ENCODE assay signal across 1 cellular context in genomic region chr2:218395826-218396687, GRCh38.
TF ChIP-seq lines count a peak whose summit lies in the region.

No MANE protein-coding gene starts in this region.

TF ChIP-seq in HEK293, 187 proteins besides CTCF, POLR2A, EP300 and RAD21 (continued from another document and continues in another):
- TF ChIP-seq ZNF707 (tag by site-specific recombination; IDR thresholded peaks at IDR 0.05) (no peak), ZIC2 (tag by site-specific recombination; IDR thresholded peaks at IDR 0.05) (peak; percentile 88), ZNF670 (tag by site-specific recombination; IDR thresholded peaks at IDR 0.05; ENCODE audit: low read depth) (no peak), ZSCAN23 (tag by site-specific recombination; IDR thresholded peaks at IDR 0.05) (no peak), KLF1 (tag by site-specific recombination; IDR thresholded peaks at IDR 0.05) (peak; percentile 64), KLF17 (tag by site-specific recombination; IDR thresholded peaks at IDR 0.05) (peak; percentile 86), PRDM6 (tag by site-specific recombination; IDR thresholded peaks at IDR 0.05) (no peak), ZBTB21 (tag by site-specific recombination; IDR thresholded peaks at IDR 0.05) (no peak), ZNF174 (tag by site-specific recombination; IDR thresholded peaks at IDR 0.05) (no peak), GLIS2 (tag by site-specific recombination; IDR thresholded peaks at IDR 0.05) (peak; percentile 91), KLF8 (tag by site-specific recombination; IDR thresholded peaks at IDR 0.05) (peak; percentile 98), ZNF521 (tag by site-specific recombination; IDR thresholded peaks at IDR 0.05) (no peak), ZFP69B (tag by site-specific recombination; IDR thresholded peaks at IDR 0.05) (peak; percentile 100), ZNF341 (tag by site-specific recombination; IDR thresholded peaks at IDR 0.05; ENCODE audit: low read depth) (peak; percentile 54; the same call in 1 of the 2 replicates), ZNF558 (tag by site-specific recombination; IDR thresholded peaks at IDR 0.05) (no peak), ZNF658 (tag by site-specific recombination; IDR thresholded peaks at IDR 0.05) (no peak), ZNF701 (tag by site-specific recombination; IDR thresholded peaks at IDR 0.05) (no peak), MYNN (tag by site-specific recombination; IDR thresholded peaks at IDR 0.05; ENCODE audit: borderline replicate concordance) (no peak), ZNF621 (tag by site-specific recombination; IDR thresholded peaks at IDR 0.05) (no peak), ZNF623 (tag by site-specific recombination; IDR thresholded peaks at IDR 0.05) (no peak), ZNF248 (tag by site-specific recombination; IDR thresholded peaks at IDR 0.05) (no peak), ZNF274 (IDR thresholded peaks at IDR 0.05; ENCODE audit: low read length) (no peak), ZNF274 (tag by site-specific recombination; IDR thresholded peaks at IDR 0.05; ENCODE audit: borderline replicate concordance) (no peak), REPIN1 (tag by site-specific recombination; IDR thresholded peaks at IDR 0.05; ENCODE audit: low read depth) (no peak), ZNF132 (tag by site-specific recombination; IDR thresholded peaks at IDR 0.05; ENCODE audit: borderline replicate concordance) (no peak), ZFP3 (tag by site-specific recombination; IDR thresholded peaks at IDR 0.05; ENCODE audit: low read depth) (no peak), ZNF548 (tag by site-specific recombination; IDR thresholded peaks at IDR 0.05) (no peak), ZNF10 (tag by site-specific recombination; IDR thresholded peaks at IDR 0.05) (no peak), ZNF404 (tag by site-specific recombination; IDR thresholded peaks at IDR 0.05) (no peak), ZNF580 (tag by site-specific recombination; IDR thresholded peaks at IDR 0.05) (no peak), ZNF510 (tag by site-specific recombination; IDR thresholded peaks at IDR 0.05; ENCODE audit: insufficient replicate concordance) (no peak), KLF16 (tag by site-specific recombination; IDR thresholded peaks at IDR 0.05) (peak; percentile 93), ZNF501 (tag by site-specific recombination; IDR thresholded peaks at IDR 0.05) (peak; percentile 83; the same call in 1 of the 2 replicates), ZNF433 (tag by site-specific recombination; IDR thresholded peaks at IDR 0.05; ENCODE audit: low read depth) (no peak), ZXDB (tag by site-specific recombination; IDR thresholded peaks at IDR 0.05) (peak; percentile 96), TSHZ1 (tag by site-specific recombination; IDR thresholded peaks at IDR 0.05; ENCODE audit: borderline replicate concordance) (0 out of 2 replicates have a peak, but pooled peaks have one; percentile 20), ZNF24 (tag by site-specific recombination; IDR thresholded peaks at IDR 0.05) (peak; percentile 55; the same call in 1 of the 2 replicates), ZNF585B (tag by site-specific recombination; IDR thresholded peaks at IDR 0.05) (no peak), ZBTB49 (tag by site-specific recombination; IDR thresholded peaks at IDR 0.05; ENCODE audit: low read depth) (no peak), PRDM4 (tag by site-specific recombination; IDR thresholded peaks at IDR 0.05) (peak; percentile 100), ZNF596 (tag by site-specific recombination; IDR thresholded peaks at IDR 0.05) (peak; percentile 21; the same call in 1 of the 2 replicates), ZNF175 (tag by site-specific recombination; IDR thresholded peaks at IDR 0.05) (no peak)
- TF ChIP-seq, protein P1, sequence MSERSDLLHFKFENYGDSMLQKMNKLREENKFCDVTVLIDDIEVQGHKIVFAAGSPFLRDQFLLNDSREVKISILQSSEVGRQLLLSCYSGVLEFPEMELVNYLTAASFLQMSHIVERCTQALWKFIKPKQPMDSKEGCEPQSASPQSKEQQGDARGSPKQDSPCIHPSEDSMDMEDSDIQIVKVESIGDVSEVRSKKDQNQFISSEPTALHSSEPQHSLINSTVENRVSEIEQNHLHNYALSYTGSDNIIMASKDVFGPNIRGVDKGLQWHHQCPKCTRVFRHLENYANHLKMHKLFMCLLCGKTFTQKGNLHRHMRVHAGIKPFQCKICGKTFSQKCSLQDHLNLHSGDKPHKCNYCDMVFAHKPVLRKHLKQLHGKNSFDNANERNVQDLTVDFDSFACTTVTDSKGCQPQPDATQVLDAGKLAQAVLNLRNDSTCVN (tag by site-specific recombination; optimal IDR thresholded peaks at IDR 0.05), result peak; percentile 85
- TF ChIP-seq, protein P2, sequence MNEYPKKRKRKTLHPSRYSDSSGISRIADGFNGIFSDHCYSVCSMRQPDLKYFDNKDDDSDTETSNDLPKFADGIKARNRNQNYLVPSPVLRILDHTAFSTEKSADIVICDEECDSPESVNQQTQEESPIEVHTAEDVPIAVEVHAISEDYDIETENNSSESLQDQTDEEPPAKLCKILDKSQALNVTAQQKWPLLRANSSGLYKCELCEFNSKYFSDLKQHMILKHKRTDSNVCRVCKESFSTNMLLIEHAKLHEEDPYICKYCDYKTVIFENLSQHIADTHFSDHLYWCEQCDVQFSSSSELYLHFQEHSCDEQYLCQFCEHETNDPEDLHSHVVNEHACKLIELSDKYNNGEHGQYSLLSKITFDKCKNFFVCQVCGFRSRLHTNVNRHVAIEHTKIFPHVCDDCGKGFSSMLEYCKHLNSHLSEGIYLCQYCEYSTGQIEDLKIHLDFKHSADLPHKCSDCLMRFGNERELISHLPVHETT (tag by site-specific recombination; IDR thresholded peaks at IDR 0.05), result peak; percentile 72; the same call in 1 of the 2 replicates
- TF ChIP-seq, protein P3, sequence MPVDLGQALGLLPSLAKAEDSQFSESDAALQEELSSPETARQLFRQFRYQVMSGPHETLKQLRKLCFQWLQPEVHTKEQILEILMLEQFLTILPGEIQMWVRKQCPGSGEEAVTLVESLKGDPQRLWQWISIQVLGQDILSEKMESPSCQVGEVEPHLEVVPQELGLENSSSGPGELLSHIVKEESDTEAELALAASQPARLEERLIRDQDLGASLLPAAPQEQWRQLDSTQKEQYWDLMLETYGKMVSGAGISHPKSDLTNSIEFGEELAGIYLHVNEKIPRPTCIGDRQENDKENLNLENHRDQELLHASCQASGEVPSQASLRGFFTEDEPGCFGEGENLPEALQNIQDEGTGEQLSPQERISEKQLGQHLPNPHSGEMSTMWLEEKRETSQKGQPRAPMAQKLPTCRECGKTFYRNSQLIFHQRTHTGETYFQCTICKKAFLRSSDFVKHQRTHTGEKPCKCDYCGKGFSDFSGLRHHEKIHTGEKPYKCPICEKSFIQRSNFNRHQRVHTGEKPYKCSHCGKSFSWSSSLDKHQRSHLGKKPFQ (tag by site-specific recombination; IDR thresholded peaks at IDR 0.05), result no peak
- TF ChIP-seq, protein P4, sequence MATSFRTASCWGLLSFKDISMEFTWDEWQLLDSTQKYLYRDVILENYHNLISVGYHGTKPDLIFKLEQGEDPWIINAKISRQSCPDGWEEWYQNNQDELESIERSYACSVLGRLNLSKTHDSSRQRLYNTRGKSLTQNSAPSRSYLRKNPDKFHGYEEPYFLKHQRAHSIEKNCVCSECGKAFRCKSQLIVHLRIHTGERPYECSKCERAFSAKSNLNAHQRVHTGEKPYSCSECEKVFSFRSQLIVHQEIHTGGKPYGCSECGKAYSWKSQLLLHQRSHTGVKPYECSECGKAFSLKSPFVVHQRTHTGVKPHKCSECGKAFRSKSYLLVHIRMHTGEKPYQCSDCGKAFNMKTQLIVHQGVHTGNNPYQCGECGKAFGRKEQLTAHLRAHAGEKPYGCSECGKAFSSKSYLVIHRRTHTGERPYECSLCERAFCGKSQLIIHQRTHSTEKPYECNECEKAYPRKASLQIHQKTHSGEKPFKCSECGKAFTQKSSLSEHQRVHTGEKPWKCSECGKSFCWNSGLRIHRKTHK (tag by site-specific recombination; IDR thresholded peaks at IDR 0.05), result no peak
- TF ChIP-seq, protein P5, sequence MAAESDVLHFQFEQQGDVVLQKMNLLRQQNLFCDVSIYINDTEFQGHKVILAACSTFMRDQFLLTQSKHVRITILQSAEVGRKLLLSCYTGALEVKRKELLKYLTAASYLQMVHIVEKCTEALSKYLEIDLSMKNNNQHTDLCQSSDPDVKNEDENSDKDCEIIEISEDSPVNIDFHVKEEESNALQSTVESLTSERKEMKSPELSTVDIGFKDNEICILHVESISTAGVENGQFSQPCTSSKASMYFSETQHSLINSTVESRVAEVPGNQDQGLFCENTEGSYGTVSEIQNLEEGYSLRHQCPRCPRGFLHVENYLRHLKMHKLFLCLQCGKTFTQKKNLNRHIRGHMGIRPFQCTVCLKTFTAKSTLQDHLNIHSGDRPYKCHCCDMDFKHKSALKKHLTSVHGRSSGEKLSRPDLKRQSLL (tag by site-specific recombination; IDR thresholded peaks at IDR 0.05), result no peak
